Comparison of ENCODE assay signal across 8 cellular contexts in the genomic region with DNA sequence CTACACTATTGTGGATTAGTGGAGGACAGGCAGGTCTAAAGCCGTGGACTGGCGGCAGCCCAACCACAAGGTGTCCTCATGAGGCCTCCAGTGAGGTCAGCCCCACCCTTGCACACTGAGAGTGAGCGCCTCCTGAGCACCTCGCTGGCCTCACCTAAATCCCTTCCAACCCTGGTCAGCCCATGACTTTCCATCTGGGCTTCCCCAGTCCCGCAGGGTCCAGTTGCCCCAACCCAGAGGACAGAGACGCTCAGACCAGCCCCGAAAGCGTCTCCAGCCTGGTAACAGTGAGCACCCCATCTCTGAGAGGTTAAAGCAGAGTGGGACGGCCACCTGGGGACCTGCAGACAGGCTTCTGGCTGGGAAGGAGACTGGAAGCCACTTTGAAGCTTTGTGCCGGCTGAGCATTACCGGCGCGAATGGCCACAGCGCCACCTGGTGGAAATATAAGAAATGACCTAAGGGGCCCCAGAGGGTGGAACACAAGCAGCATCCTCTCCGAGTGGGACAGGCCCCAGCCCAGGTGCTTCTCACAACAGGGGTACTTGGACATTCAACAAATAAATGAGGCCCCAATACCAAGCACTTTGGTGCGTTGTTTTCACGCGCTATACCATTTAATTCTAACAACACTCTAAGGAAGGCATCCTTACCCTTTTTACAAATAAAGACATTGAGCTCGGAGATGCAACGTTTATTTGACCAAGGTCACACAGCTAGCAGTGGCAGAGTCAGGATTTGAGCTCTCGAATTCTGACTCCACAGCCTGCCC.
A peak's percentile ranks its signal among the peaks of the same experiment; 100 is the strongest.
DNase-seq lines count a peak whose midpoint lies in the region; ATAC-seq and TF ChIP-seq lines count a peak whose summit lies in the region.

No MANE protein-coding gene starts in this region.

- H3K4me3 ChIP-seq in GM12875 (ENCODE audit: low read depth, low read length) (no peak overlapping the region), lower lobe of right lung (no peak overlapping the region)

- H3K36me3 Mint-ChIP-seq in activated CD4-positive, alpha-beta T cell treated with anti-CD3 and anti-CD28 coated beads, Interleukin-2, amount 10 ng/mL, durations not matched to agents 7 days and 5 days (ENCODE audit: low read depth) = no peaks in the 10 kb centered on the region

- H3K9me3 ChIP-seq in lower lobe of right lung = no peaks in the 10 kb centered on the region

- peak; percentile 78 for ATAC-seq in HG03135 (IDR thresholded peaks at IDR 0.05; ENCODE audit: unreplicated experiment)
- ATAC-seq in lower lobe of right lung = peak; percentile 85 to 90
- no peak for ATAC-seq in GM21737 (IDR thresholded peaks at IDR 0.05; ENCODE audit: unreplicated experiment)

- no peak overlapping the region for H3K27ac Mint-ChIP-seq in activated CD4-positive, alpha-beta T cell treated with anti-CD3 and anti-CD28 coated beads, Interleukin-2, amount 10 ng/mL, durations not matched to agents 7 days and 5 days

- peak; percentile 66 for DNase-seq in NCI-H460 (ENCODE audit: extremely low read depth, low read depth)
- peak; percentile 76 for DNase-seq in activated CD4-positive, alpha-beta T cell treated with anti-CD3 and anti-CD28 coated beads, Interleukin-2, amount 10 ng/mL, durations not matched to agents 7 days and 5 days
- peak; percentile 79 for DNase-seq in dermis blood vessel endothelial cell
- DNase-seq in lower lobe of right lung = peak; percentile 73
- peak; percentile 34 for DNase-seq in stimulated activated CD8-positive, alpha-beta memory T cell treated with anti-CD3 and anti-CD28 coated beads, Interleukin-12 subunit alpha, Interleukin-12 subunit beta, amount 100 ng/mL, for 24 hours (ENCODE audit: extremely low read depth)

- CTCF ChIA-PET in activated CD4-positive, alpha-beta T cell treated with anti-CD3 and anti-CD28 coated beads, Interleukin-2, amount 10 ng/mL, durations not matched to agents 7 days and 5 days (lab: Charles Lee) = interaction anchor here (0.5 to 3.6 kb wide), 19 partner anchors 9 to 1798 kb away, joined by 3 to 18 read pairs (median 3); partner anchors contain the start of gene CHD6

- H3K4me1 ChIP-seq in lower lobe of right lung = peaks cover 7% of the 10 kb centered on the region

- no peak overlapping the region for H3K4me3 Mint-ChIP-seq in activated CD4-positive, alpha-beta T cell treated with anti-CD3 and anti-CD28 coated beads, Interleukin-2, amount 10 ng/mL, durations not matched to agents 7 days and 5 days

- H3K27me3 Mint-ChIP-seq in activated CD4-positive, alpha-beta T cell treated with anti-CD3 and anti-CD28 coated beads, Interleukin-2, amount 10 ng/mL, durations not matched to agents 7 days and 5 days = peaks cover 11% of the 10 kb centered on the region

- no peak overlapping the region for H3K27ac ChIP-seq in lower lobe of right lung

- H3K4me1 Mint-ChIP-seq in activated CD4-positive, alpha-beta T cell treated with anti-CD3 and anti-CD28 coated beads, Interleukin-2, amount 10 ng/mL, durations not matched to agents 7 days and 5 days = peaks cover 16% of the 10 kb centered on the region

- no peaks in the 10 kb centered on the region for H3K36me3 ChIP-seq in lower lobe of right lung

- intact Hi-C loops in lower lobe of right lung (cut with DNase I) = no loop called here

- no peaks in the 10 kb centered on the region for H3K27me3 ChIP-seq in lower lobe of right lung (ENCODE audit: low read depth)

- POLR2A ChIA-PET in activated CD4-positive, alpha-beta T cell treated with anti-CD3 and anti-CD28 coated beads, Interleukin-2, amount 10 ng/mL, durations not matched to agents 7 days and 5 days (lab: Charles Lee) = no interaction called here

- TF ChIP-seq CTCF in GM12875 (IDR thresholded peaks at IDR 0.05; ENCODE audit: borderline replicate concordance, insufficient read depth, low read depth, low read length) = peak; percentile 80
- TF ChIP-seq CTCF in lower lobe of right lung (IDR thresholded peaks at IDR 0.05) = peak; percentile 94

- no peaks in the 10 kb centered on the region for H3K9me3 Mint-ChIP-seq in activated CD4-positive, alpha-beta T cell treated with anti-CD3 and anti-CD28 coated beads, Interleukin-2, amount 10 ng/mL, durations not matched to agents 7 days and 5 days
